ENCODE assay signal across 12 cellular contexts in genomic region chr11:116215471-116216113, GRCh38.
DNase-seq lines count a peak whose midpoint lies in the region; ATAC-seq and TF ChIP-seq lines count a peak whose summit lies in the region.
"Had no signal": no experiment of that assay in that cellular context is flagged by ENCODE, and none has a peak within 500 bp of the region (broad histone marks: within the 10 kb centered on the region; RNA-seq: fewer than 3 reads in every experiment).

No MANE protein-coding gene starts in this region.

- H3K27ac ChIP-seq in heart right ventricle (no peak overlapping the region), upper lobe of right lung (no peak overlapping the region)
- H3K27ac ChIP-seq: body of pancreas, parathyroid adenoma had no signal

- peak in 2 of 9 donors; percentile 10 to 18 for TF ChIP-seq CTCF in heart right ventricle (IDR thresholded peaks at IDR 0.05)
- TF ChIP-seq CTCF in glutamatergic neuron (IDR thresholded peaks at IDR 0.05; ENCODE audit: partially characterized antibody, unreplicated experiment), result peak; percentile 37
- peak; percentile 32 for TF ChIP-seq CTCF in upper lobe of right lung (IDR thresholded peaks at IDR 0.05)

- no peak overlapping the region for H3K4me3 ChIP-seq in heart right ventricle
- H3K4me3 ChIP-seq in upper lobe of right lung, result no peak overlapping the region
- H3K4me3 ChIP-seq: body of pancreas had no signal

- peaks cover 14% of the 10 kb centered on the region for H3K36me3 Mint-ChIP-seq in glutamatergic neuron (ENCODE audit: unreplicated experiment)
- H3K36me3 Mint-ChIP-seq: CD4-positive, alpha-beta memory T cell had no signal

- H3K4me1 ChIP-seq in heart right ventricle (peaks cover 0 to 7% (median 0%) of the 10 kb centered on the region in 9 donors), upper lobe of right lung (no peaks in the 10 kb centered on the region)
- H3K4me1 ChIP-seq: body of pancreas, parathyroid adenoma had no signal

- no peak for ATAC-seq in heart right ventricle
- ATAC-seq in upper lobe of right lung, result peak; percentile 57
- no peak for ATAC-seq in GM19455 (IDR thresholded peaks at IDR 0.05; ENCODE audit: unreplicated experiment)
- ATAC-seq in GM18502 (IDR thresholded peaks at IDR 0.05; ENCODE audit: poor library complexity, unreplicated experiment), result no peak
- ATAC-seq: body of pancreas had no signal

- H3K27me3 Mint-ChIP-seq in glutamatergic neuron (ENCODE audit: unreplicated experiment), result no peaks in the 10 kb centered on the region

- peaks cover 11% of the 10 kb centered on the region for H3K4me1 Mint-ChIP-seq in glutamatergic neuron (ENCODE audit: low read depth, unreplicated experiment)
- H3K4me1 Mint-ChIP-seq: CD4-positive, alpha-beta memory T cell had no signal

- H3K36me3 ChIP-seq in heart right ventricle (no peaks in the 10 kb centered on the region), upper lobe of right lung (no peaks in the 10 kb centered on the region)

- H3K4me3 Mint-ChIP-seq in glutamatergic neuron (ENCODE audit: unreplicated experiment), result no peak overlapping the region
- H3K4me3 Mint-ChIP-seq: CD4-positive, alpha-beta memory T cell had no signal

- no peaks in the 10 kb centered on the region for H3K9me3 Mint-ChIP-seq in glutamatergic neuron (ENCODE audit: unreplicated experiment)
- H3K9me3 Mint-ChIP-seq: CD4-positive, alpha-beta memory T cell had no signal

- H3K9me3 ChIP-seq in heart right ventricle (no peaks in the 10 kb centered on the region), upper lobe of right lung (no peaks in the 10 kb centered on the region)
- H3K9me3 ChIP-seq: body of pancreas had no signal

- intact Hi-C loops in cardiac septum (cut with DNase I) (no loop called here), heart right ventricle (cut with DNase I) (loop anchor here in 1 of 10 donors (5.0 kb wide), 3 partner anchors 62 to 888 kb away; no protein-coding TSS in a partner anchor), upper lobe of right lung (cut with DNase I) (no loop called here)

- DNase-seq in cardiac septum (ENCODE audit: low spot score) (peak; percentile 50), heart right ventricle (no peak), NCI-H2081 treated with DMSO at 0.1 percent for 48 hours (lab: John Stamatoyannopoulos, UW) (peak; percentile 5), glutamatergic neuron (no peak), upper lobe of right lung (no peak), MV-4-11 (lab: John Stamatoyannopoulos, UW) (no peak)
- DNase-seq: body of pancreas; CD4-positive, alpha-beta memory T cell; stimulated activated CD4-positive, alpha-beta T cell treated with anti-CD3 and anti-CD28 coated beads, Interleukin-4, amount 100 ng/mL, for 24 hours had no signal

- H3K27me3 ChIP-seq in heart right ventricle (peaks cover 0 to 6% (median 0%) of the 10 kb centered on the region in 7 donors), upper lobe of right lung (no peaks in the 10 kb centered on the region)
- H3K27me3 ChIP-seq: body of pancreas had no signal

- no peak overlapping the region for H3K27ac Mint-ChIP-seq in glutamatergic neuron (ENCODE audit: unreplicated experiment)
- H3K27ac Mint-ChIP-seq: CD4-positive, alpha-beta memory T cell had no signal

- 90 to 96% methylated on average over 4 of the region's 4 CpGs for WGBS in heart right ventricle, 2 donors

Comparison
In these comparisons a context has a peak if more than half of its experiments do, and no peak if none do; other contexts are left out.
1. DNase-seq: peak in cardiac septum (single experiment) and NCI-H2081 treated with DMSO at 0.1 percent for 48 hours (single experiment); none in heart right ventricle (0 of 2), glutamatergic neuron (single experiment), upper lobe of right lung (single experiment) and MV-4-11 (single experiment).